In genomic region chr2:224518806-224519580, GRCh38 we compare ENCODE assay signal across 12 cellular contexts.
DNase-seq lines count a peak whose midpoint lies in the region; ATAC-seq and TF ChIP-seq lines count a peak whose summit lies in the region.
"Had no signal": no experiment of that assay in that cellular context is flagged by ENCODE, and none has a peak within 500 bp of the region (broad histone marks: within the 10 kb centered on the region; RNA-seq: fewer than 3 reads in every experiment).

No MANE protein-coding gene starts in this region.

- no peak for TF ChIP-seq CTCF in CD4-positive, alpha-beta T cell (IDR thresholded peaks at IDR 0.05)
- no peak for TF ChIP-seq CTCF in brain microvascular endothelial cell (IDR thresholded peaks at IDR 0.05; ENCODE audit: low read depth, low read length, missing control alignments)
- no peak for TF ChIP-seq CTCF in mesothelial cell of epicardium (IDR thresholded peaks at IDR 0.05; ENCODE audit: unreplicated experiment)
- no peak for TF ChIP-seq CTCF in H9 (conservative IDR thresholded peaks at IDR 0.05)

- no peak overlapping the region for H4K5ac ChIP-seq in H9 (ENCODE audit: insufficient read length, low read depth, low read length)

- H2AK5ac ChIP-seq in H9 (ENCODE audit: insufficient read length, low read length) = no peak overlapping the region
- H2AK5ac ChIP-seq in neuronal stem cell (ENCODE audit: low read depth, low read length) = no peak overlapping the region

- no peak overlapping the region for H2AFZ ChIP-seq in H9 (ENCODE audit: low read length)
- H2AFZ ChIP-seq in neuronal stem cell (ENCODE audit: low read length) = no peak overlapping the region

- H3K23ac ChIP-seq in H9 (ENCODE audit: insufficient read length, low read depth, low read length) (no peak overlapping the region), neuronal stem cell (ENCODE audit: low read depth, low read length, poor library complexity) (no peak overlapping the region)

- peaks cover 3% of the 10 kb centered on the region for H3K79me1 ChIP-seq in H9 (ENCODE audit: insufficient read depth, low read depth, low read length, poor library complexity, severe bottlenecking)
- H3K79me1 ChIP-seq in neuronal stem cell (ENCODE audit: low read depth, low read length) = no peaks in the 10 kb centered on the region

- H3K4me1 Mint-ChIP-seq in CD4-positive, alpha-beta T cell (ENCODE audit: low read depth) = peaks cover 65% of the 10 kb centered on the region
- H3K4me1 Mint-ChIP-seq in mesothelial cell of epicardium (peaks cover 25% of the 10 kb centered on the region), H9 (peaks cover 12 to 17% of the 10 kb centered on the region in 2 experiments)

- no peaks in the 10 kb centered on the region for H3K23me2 ChIP-seq in H9 (ENCODE audit: insufficient read length, low read depth, low read length, poor library complexity, severe bottlenecking)

- H3K4me1 ChIP-seq in H9 (ENCODE audit: insufficient read depth, low read length) (peaks cover 3% of the 10 kb centered on the region), neuronal stem cell (ENCODE audit: control insufficient read depth in 2 of 2, insufficient read depth in 1 of 2, low read depth in 1 of 2, low read length in 2 of 2) (no peaks in the 10 kb centered on the region)

- H3K4me2 ChIP-seq in H9 (ENCODE audit: insufficient read depth, insufficient read length, low read length) (no peak overlapping the region), neuronal stem cell (ENCODE audit: insufficient read depth, low read length, poor library complexity, severe bottlenecking) (no peak overlapping the region)

- H4K91ac ChIP-seq in H9 (ENCODE audit: insufficient read length, low read depth, low read length) (no peak overlapping the region), neuronal stem cell (ENCODE audit: low read depth, low read length, poor library complexity) (no peak overlapping the region)

- WGBS in H9 (ENCODE audit: extremely low coverage, insufficient read length, low lambda C conversion rate) = no CpG with 5 or more reads among the region's 4 CpGs
- no CpG with 5 or more reads among the region's 4 CpGs for WGBS in neuronal stem cell (ENCODE audit: extremely low coverage in 2 of 2, insufficient read length in 2 of 2, insufficient replicate concordance in 1 of 2), 2 donors

- peaks cover 11% of the 10 kb centered on the region; the same call in 1 of the 2 replicates for H3K79me2 ChIP-seq in H9 (ENCODE audit: insufficient read depth, low read length)

- peaks cover 51% of the 10 kb centered on the region for H3K36me3 Mint-ChIP-seq in CD4-positive, alpha-beta T cell (ENCODE audit: low read depth)
- peaks cover 6% of the 10 kb centered on the region for H3K36me3 Mint-ChIP-seq in mesothelial cell of epicardium
- peaks cover 2 to 11% (median 4%) of the 10 kb centered on the region in 3 experiments; a peak in 5 of 7 replicates for H3K36me3 Mint-ChIP-seq in H9 (ENCODE audit: insufficient read depth in 1 of 3, low read depth in 3 of 3)

- peak overlapping the region; percentile 9 for H3K27ac Mint-ChIP-seq in CD4-positive, alpha-beta T cell
- peak overlapping the region; percentile 1 for H3K27ac Mint-ChIP-seq in mesothelial cell of epicardium
- H3K27ac Mint-ChIP-seq in H9 = no peak overlapping the region
- H3K27ac Mint-ChIP-seq: activated CD4-positive, alpha-beta memory T cell treated with anti-CD3 and anti-CD28 coated beads for 36 hours had no signal

- no peaks in the 10 kb centered on the region for H3K36me3 ChIP-seq in brain microvascular endothelial cell (replicated peaks)
- peaks cover 0 to 29% of the 10 kb centered on the region in 2 donors for H3K36me3 ChIP-seq in neuronal stem cell (replicated peaks in 1 of 2; ENCODE audit: control insufficient read depth in 2 of 2, insufficient read depth in 2 of 2, low read length in 2 of 2)
- H3K36me3 ChIP-seq: ovary, stomach had no signal

- H2BK20ac ChIP-seq in H9 (ENCODE audit: low read depth, low read length, poor library complexity, severe bottlenecking) = no peak overlapping the region

- no peak overlapping the region for H3K4me3 ChIP-seq in brain microvascular endothelial cell (ENCODE audit: low read depth, low read length)
- no peak overlapping the region for H3K4me3 ChIP-seq in neuronal stem cell (ENCODE audit: low read length in 2 of 2)
- H3K4me3 ChIP-seq: ovary, stomach had no signal

- H4K20me1 ChIP-seq in H9 (ENCODE audit: control insufficient read depth, insufficient read depth, insufficient read length) = no peaks in the 10 kb centered on the region

- no peak for ATAC-seq in CD4-positive, alpha-beta T cell (ENCODE audit: poor library complexity)
- ATAC-seq in GM21528 (IDR thresholded peaks at IDR 0.05; ENCODE audit: low FRiP score, unreplicated experiment) = no peak

- no peak overlapping the region for H3K9ac ChIP-seq in H9 (ENCODE audit: extremely low read depth, insufficient read length, low read length)
- H3K9ac ChIP-seq in neuronal stem cell (ENCODE audit: low read depth, low read length, poor library complexity) = no peak overlapping the region

- H3K4me3 Mint-ChIP-seq in CD4-positive, alpha-beta T cell = no peak overlapping the region
- H3K4me3 Mint-ChIP-seq in mesothelial cell of epicardium = no peak overlapping the region
- H3K4me3 Mint-ChIP-seq in H9 = no peak overlapping the region
- H3K4me3 Mint-ChIP-seq: activated CD4-positive, alpha-beta memory T cell treated with anti-CD3 and anti-CD28 coated beads for 36 hours; activated naive CD8-positive, alpha-beta T cell treated with anti-CD3 and anti-CD28 coated beads, Interleukin-2, amount 10 ng/mL, durations not matched to agents 7 days and 5 days had no signal

- H4K8ac ChIP-seq in H9 (replicated peaks; ENCODE audit: insufficient read length, low read depth, low read length) (no peak overlapping the region), neuronal stem cell (ENCODE audit: low read depth, low read length) (no peak overlapping the region)

- H3K18ac ChIP-seq in H9 (ENCODE audit: insufficient read length, low read depth, low read length) = no peak overlapping the region
- H3K18ac ChIP-seq in neuronal stem cell (ENCODE audit: low read length) = no peak overlapping the region

- in situ Hi-C loops in brain microvascular endothelial cell (cut with HindIII; ENCODE audit: low pct_ligation_motif_present, low sequenced_read_pairs) = no loop called here

- H3K27me3 Mint-ChIP-seq in CD4-positive, alpha-beta T cell = no peaks in the 10 kb centered on the region
- H3K27me3 Mint-ChIP-seq in mesothelial cell of epicardium (ENCODE audit: low read depth) (no peaks in the 10 kb centered on the region), H9 (ENCODE audit: low read depth) (no peaks in the 10 kb centered on the region)
- H3K27me3 Mint-ChIP-seq: activated CD4-positive, alpha-beta memory T cell treated with anti-CD3 and anti-CD28 coated beads for 36 hours; activated naive CD8-positive, alpha-beta T cell treated with anti-CD3 and anti-CD28 coated beads, Interleukin-2, amount 10 ng/mL, durations not matched to agents 7 days and 5 days had no signal

- H3K9me3 Mint-ChIP-seq in CD4-positive, alpha-beta T cell = no peaks in the 10 kb centered on the region
- H3K9me3 Mint-ChIP-seq in mesothelial cell of epicardium = no peaks in the 10 kb centered on the region
- H3K9me3 Mint-ChIP-seq in H9 = no peaks in the 10 kb centered on the region
- H3K9me3 Mint-ChIP-seq: activated CD4-positive, alpha-beta memory T cell treated with anti-CD3 and anti-CD28 coated beads for 36 hours; activated naive CD8-positive, alpha-beta T cell treated with anti-CD3 and anti-CD28 coated beads, Interleukin-2, amount 10 ng/mL, durations not matched to agents 7 days and 5 days had no signal

- POLR2A ChIA-PET in CD4-positive, alpha-beta T cell (lab: Charles Lee) = no interaction called here

- H3K4ac ChIP-seq in H9 (ENCODE audit: low read depth, low read length) = no peak overlapping the region
- H3K4ac ChIP-seq in neuronal stem cell (ENCODE audit: low read length) = no peak overlapping the region

- H2BK5ac ChIP-seq in H9 (ENCODE audit: insufficient read length, low read length) (no peak overlapping the region), neuronal stem cell (ENCODE audit: low read length) (no peak overlapping the region)

- no peak overlapping the region for H3K56ac ChIP-seq in H9 (ENCODE audit: insufficient read length, low read depth, low read length)

- H2BK120ac ChIP-seq in H9 (ENCODE audit: low read depth, low read length, poor library complexity, severe bottlenecking) (no peak overlapping the region), neuronal stem cell (ENCODE audit: low read depth, low read length) (no peak overlapping the region)

- no peak overlapping the region for H2BK15ac ChIP-seq in H9 (ENCODE audit: low read depth, low read length)
- H2BK15ac ChIP-seq in neuronal stem cell (ENCODE audit: low read length) = no peak overlapping the region

- H2BK12ac ChIP-seq in H9 (ENCODE audit: insufficient read length, low read depth, low read length) (no peak overlapping the region), neuronal stem cell (ENCODE audit: low read length) (no peak overlapping the region)

- no peak overlapping the region for H3K27ac ChIP-seq in CD4-positive, alpha-beta T cell (ENCODE audit: low read depth, low read length)
- H3K27ac ChIP-seq in brain microvascular endothelial cell (peak overlapping the region; percentile 63), H9 (ENCODE audit: insufficient read length, low read depth, low read length) (no peak overlapping the region), neuronal stem cell (replicated peaks; ENCODE audit: low read length) (no peak overlapping the region)
- H3K27ac ChIP-seq: ovary had no signal

- no peak for DNase-seq in CD4-positive, alpha-beta T cell
- DNase-seq in LHCN-M2 (ENCODE audit: low read depth) = peak; percentile 47
- DNase-seq in brain microvascular endothelial cell = peak; percentile 57
- DNase-seq in mesothelial cell of epicardium (ENCODE audit: low spot score in 2 of 2, unreplicated experiment in 2 of 2) = no peak
- no peak for DNase-seq in H9
- no peak for DNase-seq in mesenteric fat pad (ENCODE audit: low spot score)
- DNase-seq in neuronal stem cell (ENCODE audit: low spot score) = no peak
- DNase-seq: activated CD4-positive, alpha-beta memory T cell treated with anti-CD3 and anti-CD28 coated beads for 36 hours; activated naive CD8-positive, alpha-beta T cell treated with anti-CD3 and anti-CD28 coated beads, Interleukin-2, amount 10 ng/mL, durations not matched to agents 7 days and 5 days; ovary; stomach had no signal

- H3K27me3 ChIP-seq in CD4-positive, alpha-beta T cell (ENCODE audit: control insufficient read depth, insufficient read depth, low read length) = no peaks in the 10 kb centered on the region
- H3K27me3 ChIP-seq in brain microvascular endothelial cell (replicated peaks) = no peaks in the 10 kb centered on the region
- no peaks in the 10 kb centered on the region for H3K27me3 ChIP-seq in H9 (ENCODE audit: insufficient read depth, low read length)
- no peaks in the 10 kb centered on the region for H3K27me3 ChIP-seq in neuronal stem cell (ENCODE audit: control insufficient read depth in 3 of 3, insufficient read depth in 3 of 3, low read depth in 1 of 3, low read length in 3 of 3)
- H3K27me3 ChIP-seq: ovary, stomach had no signal

- no peak overlapping the region for H3T11ph ChIP-seq in H9 (ENCODE audit: low read length)

- intact Hi-C loops in CD4-positive, alpha-beta T cell (cut with DNase I, micrococcal nuclease) = loop anchor here in 1 of 2 experiments (5.0 kb wide), 1 partner anchor 123 kb away; no protein-coding TSS in a partner anchor

- CTCF ChIA-PET in CD4-positive, alpha-beta T cell (lab: Charles Lee) = no interaction called here

- no peaks in the 10 kb centered on the region for H3K9me3 ChIP-seq in CD4-positive, alpha-beta T cell (ENCODE audit: control insufficient read depth, low read length)
- H3K9me3 ChIP-seq in H9 (ENCODE audit: control insufficient read depth, low read depth, low read length) (no peaks in the 10 kb centered on the region), neuronal stem cell (replicated peaks in 1 of 2; ENCODE audit: control insufficient read depth in 2 of 2, insufficient read depth in 1 of 2, low read depth in 1 of 2, low read length in 2 of 2) (no peaks in the 10 kb centered on the region)
- H3K9me3 ChIP-seq: ovary, stomach had no signal

- no peak overlapping the region for H3K14ac ChIP-seq in H9 (ENCODE audit: insufficient read depth, low read length)
- H3K14ac ChIP-seq in neuronal stem cell (ENCODE audit: low read length) = no peak overlapping the region

Comparison
In these comparisons a context has a peak if more than half of its experiments do, and no peak if none do; other contexts are left out.
1. DNase-seq: peak in LHCN-M2 (single experiment) and brain microvascular endothelial cell (single experiment); none in CD4-positive, alpha-beta T cell (0 of 10), mesothelial cell of epicardium (0 of 2), H9 (single experiment), mesenteric fat pad (single experiment) and neuronal stem cell (single experiment).
2. H3K27ac Mint-ChIP-seq: peak in CD4-positive, alpha-beta T cell (single experiment) and mesothelial cell of epicardium (single experiment); none in H9 (0 of 3).